Comparison of ENCODE assay signal across 2 cellular contexts in genomic region chr16:7532534-7532933, GRCh38.
TF ChIP-seq lines count a peak whose summit lies in the region.

No MANE protein-coding gene starts in this region.

TF ChIP-seq in HepG2, 621 proteins besides CTCF, POLR2A, EP300 and RAD21 (continued from another document):
- TF ChIP-seq ZBTB40 (IDR thresholded peaks at IDR 0.05) (no peak), ZBTB40 (CRISPR knock-in tag; IDR thresholded peaks at IDR 0.05) (peak; percentile 92)
TF ChIP-seq in HepG2: peak in this region for 1.

TF ChIP-seq in K562, 482 proteins besides CTCF, POLR2A, EP300 and RAD21:
- TF ChIP-seq ZBTB40 (IDR thresholded peaks at IDR 0.05), result peak; percentile 90
- TF ChIP-seq ZBTB40 (CRISPR knock-in tag; IDR thresholded peaks at IDR 0.05), result peak; percentile 73
- no peak for TF ChIP-seq THRB (CRISPR knock-in tag; conservative IDR thresholded peaks at IDR 0.05)
TF ChIP-seq in K562: peak in this region for 1.
